Comparison of ENCODE assay signal across 24 cellular contexts in genomic region chr2:115122701-115123100, GRCh38.
DNase-seq lines count a peak whose midpoint lies in the region; ATAC-seq, FAIRE-seq and TF ChIP-seq lines count a peak whose summit lies in the region.
"Had no signal": no experiment of that assay in that cellular context is flagged by ENCODE, and none has a peak within 500 bp of the region (broad histone marks: within the 10 kb centered on the region; RNA-seq: fewer than 3 reads in every experiment).

No MANE protein-coding gene starts in this region.

- H3K4me2 ChIP-seq in hepatocyte = no peak overlapping the region

- FAIRE-seq in small intestine (lab: Jason Lieb, UNC) = no peak
- FAIRE-seq: GM12892, H1 had no signal

- H3K9me3 ChIP-seq in RWPE2 (ENCODE audit: severe bottlenecking) (no peaks in the 10 kb centered on the region), hepatocyte (ENCODE audit: low read depth) (no peaks in the 10 kb centered on the region), small intestine (ENCODE audit: control insufficient read depth, low read depth) (no peaks in the 10 kb centered on the region)
- H3K9me3 ChIP-seq: SJSA1 had no signal

- H3K4me3 ChIP-seq in RWPE2 (ENCODE audit: severe bottlenecking) (no peak overlapping the region), hepatocyte (no peak overlapping the region), small intestine (ENCODE audit: low read depth in 1 of 2, low read length in 2 of 2) (no peak overlapping the region)
- H3K4me3 ChIP-seq: SJSA1 had no signal

- H3K27me3 ChIP-seq in RWPE2 (ENCODE audit: insufficient read depth, poor library complexity, severe bottlenecking) (no peaks in the 10 kb centered on the region), hepatocyte (no peaks in the 10 kb centered on the region), small intestine (ENCODE audit: control insufficient read depth in 2 of 2, insufficient read depth in 2 of 2, low read length in 2 of 2) (no peaks in the 10 kb centered on the region)
- H3K27me3 ChIP-seq: SJSA1 had no signal

- H3K27ac ChIP-seq in RWPE2 (ENCODE audit: poor library complexity, severe bottlenecking) (no peak overlapping the region), hepatocyte (no peak overlapping the region), small intestine (ENCODE audit: low read depth in 1 of 2, low read length in 1 of 2) (no peak overlapping the region)
- H3K27ac ChIP-seq: SJSA1 had no signal

- H3K9me2 ChIP-seq in hepatocyte (replicated peaks; ENCODE audit: insufficient read depth) = no peaks in the 10 kb centered on the region

- H3K4me1 Mint-ChIP-seq in activated T-helper 2 cell treated with anti-CD3 and anti-CD28 coated beads, Interferon-gamma antibody, Interleukin-2, Interleukin-4, amounts not matched to agents 10 μg/mL and 5 μg/mL and 100 μg/mL, durations not matched to agents 14 hours and 24 hours and 36 hours (ENCODE audit: low read depth) = no peaks in the 10 kb centered on the region
- H3K4me1 Mint-ChIP-seq: CD4-positive, alpha-beta memory T cell had no signal

- H3K36me3 ChIP-seq in RWPE2 (ENCODE audit: low read depth) (no peaks in the 10 kb centered on the region), hepatocyte (replicated peaks; ENCODE audit: insufficient read depth, low read depth) (no peaks in the 10 kb centered on the region), small intestine (ENCODE audit: control insufficient read depth in 2 of 2, insufficient read depth in 2 of 2, low read length in 2 of 2) (no peaks in the 10 kb centered on the region)
- H3K36me3 ChIP-seq: SJSA1 had no signal

- H2AFZ ChIP-seq in hepatocyte = no peak overlapping the region

- peaks cover 8% of the 10 kb centered on the region for H3K9me3 Mint-ChIP-seq in activated T-helper 2 cell treated with anti-CD3 and anti-CD28 coated beads, Interferon-gamma antibody, Interleukin-2, Interleukin-4, amounts not matched to agents 10 μg/mL and 5 μg/mL and 100 μg/mL, durations not matched to agents 14 hours and 24 hours and 36 hours

- ATAC-seq in RWPE2 (ENCODE audit: low read depth) = peak; percentile 35; the same call in 2 of the 3 replicates
- ATAC-seq: HCT116, PC-3 had no signal

- no peaks in the 10 kb centered on the region for H3K36me3 Mint-ChIP-seq in activated T-helper 2 cell treated with anti-CD3 and anti-CD28 coated beads, Interferon-gamma antibody, Interleukin-2, Interleukin-4, amounts not matched to agents 10 μg/mL and 5 μg/mL and 100 μg/mL, durations not matched to agents 14 hours and 24 hours and 36 hours (ENCODE audit: low read depth)
- H3K36me3 Mint-ChIP-seq: CD4-positive, alpha-beta memory T cell; IgD-negative memory B cell had no signal

- H3K4me1 ChIP-seq in RWPE2 (ENCODE audit: insufficient read depth, poor library complexity, severe bottlenecking) = no peaks in the 10 kb centered on the region
- H3K4me1 ChIP-seq in hepatocyte (ENCODE audit: insufficient read depth) = no peaks in the 10 kb centered on the region
- H3K4me1 ChIP-seq in small intestine (ENCODE audit: control insufficient read depth in 2 of 2, insufficient read depth in 1 of 2, low read depth in 1 of 2, low read length in 1 of 2) = no peaks in the 10 kb centered on the region
- H3K4me1 ChIP-seq: SJSA1 had no signal

- intact Hi-C loops in activated T-helper 2 cell treated with anti-CD3 and anti-CD28 coated beads, Interferon-gamma antibody, Interleukin-2, Interleukin-4, amounts not matched to agents 10 μg/mL and 5 μg/mL and 100 μg/mL, durations not matched to agents 14 hours and 24 hours and 36 hours (cut with micrococcal nuclease) = no loop called here

- H3K27me3 Mint-ChIP-seq in activated T-helper 2 cell treated with anti-CD3 and anti-CD28 coated beads, Interferon-gamma antibody, Interleukin-2, Interleukin-4, amounts not matched to agents 10 μg/mL and 5 μg/mL and 100 μg/mL, durations not matched to agents 14 hours and 24 hours and 36 hours (ENCODE audit: low read depth) = no peaks in the 10 kb centered on the region
- H3K27me3 Mint-ChIP-seq: CD4-positive, alpha-beta memory T cell; IgD-negative memory B cell had no signal

- H3K27ac Mint-ChIP-seq in activated T-helper 2 cell treated with anti-CD3 and anti-CD28 coated beads, Interferon-gamma antibody, Interleukin-2, Interleukin-4, amounts not matched to agents 10 μg/mL and 5 μg/mL and 100 μg/mL, durations not matched to agents 14 hours and 24 hours and 36 hours = no peak overlapping the region
- H3K27ac Mint-ChIP-seq: CD4-positive, alpha-beta memory T cell; IgD-negative memory B cell had no signal

- H4K20me1 ChIP-seq in hepatocyte (ENCODE audit: insufficient read depth, poor library complexity, severe bottlenecking) = no peaks in the 10 kb centered on the region

- no peak overlapping the region for H3K4me3 Mint-ChIP-seq in activated T-helper 2 cell treated with anti-CD3 and anti-CD28 coated beads, Interferon-gamma antibody, Interleukin-2, Interleukin-4, amounts not matched to agents 10 μg/mL and 5 μg/mL and 100 μg/mL, durations not matched to agents 14 hours and 24 hours and 36 hours (ENCODE audit: low read depth)
- H3K4me3 Mint-ChIP-seq: CD4-positive, alpha-beta memory T cell; IgD-negative memory B cell had no signal

- no peaks in the 10 kb centered on the region for H3K79me2 ChIP-seq in hepatocyte

- DNase-seq in HT-29 (ENCODE audit: low spot score) (peak; percentile 2), RWPE2 (ENCODE audit: low spot score) (no peak), hepatocyte (ENCODE audit: low spot score) (peak; percentile 31), small intestine (peak; percentile 11), SKM-1 treated with dmso at 0.1 percent for 144 hours (lab: John Stamatoyannopoulos, UW; ENCODE audit: unreplicated experiment) (no peak)
- DNase-seq in activated T-helper 2 cell treated with anti-CD3 and anti-CD28 coated beads, Interferon-gamma antibody, Interleukin-2, Interleukin-4, amounts not matched to agents 10 μg/mL and 5 μg/mL and 100 μg/mL, durations not matched to agents 14 hours and 24 hours and 36 hours (ENCODE audit: low spot score) = no peak
- DNase-seq in activated CD4-positive, alpha-beta T cell treated with anti-CD3 and anti-CD28 coated beads, Interleukin-2, amount 50 U/mL, for 4 hours = no peak
- DNase-seq: CD4-positive, alpha-beta memory T cell; COR-L47; DMS79 treated with DMSO at 0.1 percent for 48 hours; NCI-H1092 treated with DMSO at 0.1 percent for 48 hours; NCI-H1436; NCI-H187; NCI-H2171 treated with DMSO at 0.1 percent for 48 hours; NCI-H345; NCI-H510A treated with DMSO at 0.1 percent for 48 hours; NCI-H774; PC-3; Right ventricle myocardium superior had no signal

- TF ChIP-seq CTCF in RWPE2 (IDR thresholded peaks at IDR 0.05; ENCODE audit: poor library complexity, severe bottlenecking) (no peak), hepatocyte (IDR thresholded peaks at IDR 0.05; ENCODE audit: poor library complexity) (no peak)

- 82% methylated on average over 2 of the region's 2 CpGs for WGBS in hepatocyte (ENCODE audit: low lambda C conversion rate, missing lambda C conversion rate)
- WGBS in small intestine, 3 donors = 81 to 84% (median 83%) methylated on average over 2 of the region's 2 CpGs

Comparison
In these comparisons a context has a peak if more than half of its experiments do, and no peak if none do; other contexts are left out.
1. DNase-seq: peak in HT-29 (single experiment), hepatocyte (single experiment) and small intestine (single experiment); none in RWPE2 (single experiment), activated T-helper 2 cell treated with anti-CD3 and anti-CD28 coated beads, Interferon-gamma antibody, Interleukin-2, Interleukin-4, amounts not matched to agents 10 μg/mL and 5 μg/mL and 100 μg/mL, durations not matched to agents 14 hours and 24 hours and 36 hours (single experiment), activated CD4-positive, alpha-beta T cell treated with anti-CD3 and anti-CD28 coated beads, Interleukin-2, amount 50 U/mL, for 4 hours (0 of 2) and SKM-1 treated with dmso at 0.1 percent for 144 hours (single experiment).